ENCODE assay signal across 2 cellular contexts in genomic region chr2:237471457-237472186, GRCh38.
TF ChIP-seq lines count a peak whose summit lies in the region.

No MANE protein-coding gene starts in this region.

TF ChIP-seq in SK-N-SH, 30 proteins besides CTCF, POLR2A, EP300 and RAD21:
- TF ChIP-seq USF2 (IDR thresholded peaks at IDR 0.05; ENCODE audit: borderline replicate concordance, low read depth, low read length) (no peak), CHD2 (IDR thresholded peaks at IDR 0.05; ENCODE audit: low read length, partially characterized antibody) (no peak), TEAD4 (IDR thresholded peaks at IDR 0.05; ENCODE audit: borderline replicate concordance, insufficient read depth) (no peak), RXRA (IDR thresholded peaks at IDR 0.05; ENCODE audit: borderline replicate concordance, low read depth) (no peak), RFX5 (IDR thresholded peaks at IDR 0.05; ENCODE audit: low read length) (no peak), EZH2phosphoT487 (IDR thresholded peaks at IDR 0.05; ENCODE audit: borderline replicate concordance, low read depth) (no peak), USF1 (IDR thresholded peaks at IDR 0.05; ENCODE audit: borderline replicate concordance, low read depth) (no peak)
TF ChIP-seq in SK-N-SH: peak in this region for 0.

TF ChIP-seq in H1, 55 proteins besides CTCF, POLR2A, EP300 and RAD21:
- no peak for TF ChIP-seq NANOG (IDR thresholded peaks at IDR 0.05; ENCODE audit: insufficient read depth, low read depth, low read length, poor library complexity, severe bottlenecking)
- no peak for TF ChIP-seq ATF3 (IDR thresholded peaks at IDR 0.05; ENCODE audit: insufficient read depth, low read depth, low read length)
- peak; percentile 43; the same call in 1 of the 2 replicates for TF ChIP-seq SRF (IDR thresholded peaks at IDR 0.05; ENCODE audit: low read depth, low read length)
- peak; percentile 39; the same call in 1 of the 2 replicates for TF ChIP-seq GABPA (IDR thresholded peaks at IDR 0.05; ENCODE audit: borderline replicate concordance, insufficient read depth, low read length)
- TF ChIP-seq JUND (IDR thresholded peaks at IDR 0.05; ENCODE audit: low read length), result no peak
- TF ChIP-seq TBP (IDR thresholded peaks at IDR 0.05; ENCODE audit: low read depth, low read length), result no peak
- TF ChIP-seq SP4 (IDR thresholded peaks at IDR 0.05; ENCODE audit: low read length), result no peak
- TF ChIP-seq HDAC6 (IDR thresholded peaks at IDR 0.05; ENCODE audit: low read depth, low read length), result no peak
- no peak for TF ChIP-seq RFX5 (IDR thresholded peaks at IDR 0.05; ENCODE audit: borderline replicate concordance, low read depth, low read length)
